ENCODE assay signal across 11 cellular contexts in the genomic region with DNA sequence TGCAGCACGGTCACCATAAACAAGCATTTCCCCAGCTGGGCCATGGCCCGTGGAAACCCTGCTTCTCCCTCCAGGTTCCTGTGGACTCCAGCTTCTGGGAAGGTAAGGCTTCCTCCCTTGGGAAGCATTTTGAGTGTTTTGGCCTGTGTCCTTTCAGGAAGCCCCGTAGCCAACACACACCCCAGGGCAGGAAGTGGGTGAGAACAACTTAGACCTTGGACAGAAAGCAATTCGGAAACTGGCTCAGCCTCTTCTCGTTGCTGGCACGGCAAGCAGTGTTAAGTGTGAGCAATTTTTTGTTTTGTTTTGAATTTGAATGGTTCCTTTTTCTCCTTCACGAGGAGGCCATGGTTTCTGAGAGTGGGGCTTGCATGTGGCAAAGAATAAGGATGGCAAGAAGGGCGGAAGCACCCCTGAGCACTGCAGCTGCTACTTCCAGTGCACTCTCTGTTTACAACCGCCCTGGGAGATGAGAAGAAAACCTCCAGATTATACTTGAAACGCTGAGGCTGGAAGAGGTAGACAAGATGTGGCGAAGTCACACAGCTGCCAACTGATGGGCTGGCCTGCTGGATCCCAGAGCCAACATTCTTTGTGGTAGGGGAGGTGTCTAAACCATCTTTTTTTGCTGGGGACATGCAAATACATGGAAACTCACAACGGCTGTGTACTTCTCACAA. TPM values are rescaled to one million over a fixed set of nuclear protein-coding genes. Genes with fewer than 3 reads are reported as not detected.
A peak's percentile ranks its signal among the peaks of the same experiment; 100 is the strongest.
DNase-seq lines count a peak whose midpoint lies in the region; ATAC-seq and TF ChIP-seq lines count a peak whose summit lies in the region.
"Had no signal": no experiment of that assay in that cellular context is flagged by ENCODE, and none has a peak within 500 bp of the region (broad histone marks: within the 10 kb centered on the region; RNA-seq: fewer than 3 reads in every experiment).

No MANE protein-coding gene starts in this region.

- no peaks in the 10 kb centered on the region for H3K9me3 ChIP-seq in skeletal muscle satellite cell (replicated peaks; ENCODE audit: low read length)
- H3K9me3 ChIP-seq: prostate gland had no signal

- H3K27me3 ChIP-seq in skeletal muscle satellite cell (ENCODE audit: control insufficient read depth, insufficient read depth, low read length): peaks cover 7% of the 10 kb centered on the region
- H3K27me3 ChIP-seq in dorsolateral prefrontal cortex: peaks cover 0 to 5% (median 0%) of the 10 kb centered on the region in 45 donors
- H3K27me3 ChIP-seq: cardiac muscle cell had no signal

- H3K36me3 ChIP-seq in skeletal muscle satellite cell (ENCODE audit: insufficient read depth, low read length): no peaks in the 10 kb centered on the region
- H3K36me3 ChIP-seq: cardiac muscle cell, prostate gland had no signal

- peak overlapping the region; percentile 65 for H3K4me2 ChIP-seq in skeletal muscle satellite cell (ENCODE audit: low read length)

- no peak for TF ChIP-seq CTCF in dorsolateral prefrontal cortex (IDR thresholded peaks at IDR 0.05 in 54 of 56, conservative IDR thresholded peaks at IDR 0.05 in 2 of 56; ENCODE audit: low read depth in 1 of 56, partially characterized antibody in 56 of 56)

- H3K27ac ChIP-seq in dorsolateral prefrontal cortex: peak overlapping the region in 10 of 59 donors; percentile 1 to 40 (median 12)
- H3K27ac ChIP-seq: cardiac muscle cell, prostate gland had no signal

- H3K4me1 ChIP-seq in skeletal muscle satellite cell (ENCODE audit: control insufficient read depth, insufficient read depth, low read length): peaks cover 37% of the 10 kb centered on the region
- H3K4me1 ChIP-seq: prostate gland had no signal

- in situ Hi-C loops in G401 (cut with HindIII; ENCODE audit: low sequenced_read_pairs): no loop called here

- H3K4me3 ChIP-seq in skeletal muscle satellite cell (ENCODE audit: low read length) (peak overlapping the region; percentile 36), dorsolateral prefrontal cortex (no peak overlapping the region)
- H3K4me3 ChIP-seq: cardiac muscle cell, prostate gland had no signal

- peak; percentile 45 for ATAC-seq in GM18502 (IDR thresholded peaks at IDR 0.05; ENCODE audit: poor library complexity, unreplicated experiment)
- no peak for ATAC-seq in HG03457 (IDR thresholded peaks at IDR 0.05; ENCODE audit: unreplicated experiment)
- ATAC-seq: HCT116 had no signal

- H3K9ac ChIP-seq in skeletal muscle satellite cell (ENCODE audit: low read depth, low read length): peak overlapping the region; percentile 20

- peak; percentile 41 for DNase-seq in NCI-H526 treated with DMSO at 0.1 percent for 48 hours (lab: John Stamatoyannopoulos, UW)
- peak; percentile 29 for DNase-seq in globus pallidus (ENCODE audit: low spot score)
- no peak for DNase-seq in G401 (ENCODE audit: low spot score)
- DNase-seq in NCI-H2107 treated with DMSO at 0.1 percent for 48 hours (lab: John Stamatoyannopoulos, UW; ENCODE audit: unreplicated experiment): no peak
- no peak for DNase-seq in dorsolateral prefrontal cortex

- intact Hi-C loops in dorsolateral prefrontal cortex (cut with DNase I): no loop called here

RNA-seq across cellular contexts. Expression of gene CYTL1, which starts 14.1 kb away (rescaled TPM):
- total RNA-seq in skeletal muscle satellite cell (2012; rRNA removed): 0.22 TPM in 1 of 2 replicates, not detected in the other
- not detected in 2 replicates for total RNA-seq in G401 (2014; rRNA removed; shearing (Covaris generic))
- 1 to 10 TPM in 97 of 120 experiments, under 1 TPM in 15, not detected in 8; 0.48 to 9.2 (median 2.4) TPM for total RNA-seq in dorsolateral prefrontal cortex

RNA-seq across cellular contexts. Expression of gene STK32B, which starts 17.9 kb away (rescaled TPM):
- 1.3 and 1.7 TPM in 2 replicates for total RNA-seq in skeletal muscle satellite cell (2012; rRNA removed)
- 0.06 and 1.9 TPM in 2 replicates for total RNA-seq in G401 (2014; rRNA removed; shearing (Covaris generic))
- total RNA-seq in dorsolateral prefrontal cortex: 1 to 10 TPM; 1.5 to 5.0 (median 2.9) TPM
- total RNA-seq: cardiac muscle cell had no signal

Comparison
In these comparisons a context has a peak if more than half of its experiments do, and no peak if none do; other contexts are left out.
1. DNase-seq: peak in NCI-H526 treated with DMSO at 0.1 percent for 48 hours (single experiment) and globus pallidus (single experiment); none in G401 (single experiment), NCI-H2107 treated with DMSO at 0.1 percent for 48 hours (single experiment) and dorsolateral prefrontal cortex (0 of 10).